8 cellular contexts compared by ENCODE assay signal in genomic region chr18:75161629-75162028, GRCh38. TPM values are rescaled to one million over a fixed set of nuclear protein-coding genes. Genes with fewer than 3 reads are reported as not detected.
DNase-seq lines count a peak whose midpoint lies in the region; ATAC-seq, FAIRE-seq and TF ChIP-seq lines count a peak whose summit lies in the region.

No MANE protein-coding gene starts in this region.

- H3K27me3 ChIP-seq in GM06990 (replicated peaks; ENCODE audit: control insufficient read depth, insufficient read depth, low read length) (no peaks in the 10 kb centered on the region), gastroesophageal sphincter (no peaks in the 10 kb centered on the region)
- no peaks in the 10 kb centered on the region for H3K27me3 ChIP-seq in naive thymus-derived CD4-positive, alpha-beta T cell (ENCODE audit: control insufficient read depth in 2 of 2, insufficient read depth in 2 of 2, low read length in 2 of 2)

- peak; percentile 31 for DNase-seq in GM06990 (ENCODE audit: extremely low read depth, insufficient read length)
- peak; percentile 42 for DNase-seq in RCC 7860 (ENCODE audit: low spot score)
- peak; percentile 5 for DNase-seq in cardiac fibroblast (ENCODE audit: low read depth in 2 of 2)
- DNase-seq in naive thymus-derived CD4-positive, alpha-beta T cell: peak in 7 of 9 donors; percentile 26 to 51 (median 37)

- 49% methylated on average over 5 of the region's 11 CpGs; no CpG with 5 or more reads in 1 of the 2 donors for WGBS in gastroesophageal sphincter (ENCODE audit: low coverage in 1 of 2), 2 donors

- H3K4me3 Mint-ChIP-seq in naive thymus-derived CD4-positive, alpha-beta T cell: peak overlapping the region; percentile 80 to 95 (median 91)

- ATAC-seq in HG03378 (IDR thresholded peaks at IDR 0.05; ENCODE audit: unreplicated experiment) (peak; percentile 61), gastroesophageal sphincter (no peak), GM21825 (IDR thresholded peaks at IDR 0.05; ENCODE audit: unreplicated experiment) (no peak), GM19455 (IDR thresholded peaks at IDR 0.05; ENCODE audit: unreplicated experiment) (no peak)
- peak; percentile 77 for ATAC-seq in naive thymus-derived CD4-positive, alpha-beta T cell

- TF ChIP-seq POLR2A in gastroesophageal sphincter (IDR thresholded peaks at IDR 0.05): no peak

- H3K4me1 ChIP-seq in naive thymus-derived CD4-positive, alpha-beta T cell (ENCODE audit: control insufficient read depth in 2 of 2, insufficient read depth in 2 of 2, low read length in 2 of 2): no peaks in the 10 kb centered on the region
- H3K4me1 ChIP-seq in gastroesophageal sphincter: peaks cover 0 to 12% (median 3%) of the 10 kb centered on the region in 3 donors

- peaks cover 0 to 4% (median 0%) of the 10 kb centered on the region in 5 donors for H3K27me3 Mint-ChIP-seq in naive thymus-derived CD4-positive, alpha-beta T cell

- H3K36me3 Mint-ChIP-seq in naive thymus-derived CD4-positive, alpha-beta T cell: peaks cover 0 to 4% (median 0%) of the 10 kb centered on the region in 5 donors

- peaks cover 0 to 6% (median 0%) of the 10 kb centered on the region in 3 experiments for H3K9me3 ChIP-seq in naive thymus-derived CD4-positive, alpha-beta T cell (ENCODE audit: control insufficient read depth in 2 of 3, low read length in 3 of 3)
- no peaks in the 10 kb centered on the region for H3K9me3 ChIP-seq in gastroesophageal sphincter

- TF ChIP-seq EP300 in gastroesophageal sphincter (IDR thresholded peaks at IDR 0.05): no peak

- peaks cover 7 to 28% (median 12%) of the 10 kb centered on the region in 7 donors for H3K4me1 Mint-ChIP-seq in naive thymus-derived CD4-positive, alpha-beta T cell

- CTCF ChIA-PET in naive thymus-derived CD4-positive, alpha-beta T cell (lab: Charles Lee): interaction anchor here (0.5 kb wide), 1 partner anchor 548 kb away, joined by 3 read pairs; no protein-coding TSS in a partner anchor

- H3K9me3 Mint-ChIP-seq in naive thymus-derived CD4-positive, alpha-beta T cell: peaks cover 0 to 13% (median 0%) of the 10 kb centered on the region in 11 donors

- H3K4me3 ChIP-seq in GM06990 (replicated peaks; ENCODE audit: low read depth, low read length) (peak overlapping the region; percentile 67), cardiac fibroblast (replicated peaks in 1 of 2; ENCODE audit: low read depth in 2 of 2, low read length in 2 of 2) (peak overlapping the region in 1 of 2 donors; percentile 36), gastroesophageal sphincter (peak overlapping the region in 1 of 2 donors; percentile 43)
- H3K4me3 ChIP-seq in naive thymus-derived CD4-positive, alpha-beta T cell (ENCODE audit: low read length): peak overlapping the region; percentile 77

- FAIRE-seq in RCC 7860 (lab: Jason Lieb, UNC): no peak

- TF ChIP-seq CTCF in GM06990 (IDR thresholded peaks at IDR 0.05; ENCODE audit: insufficient read depth, low read length, poor library complexity, severe bottlenecking): peak; percentile 37
- no peak for TF ChIP-seq CTCF in cardiac fibroblast (IDR thresholded peaks at IDR 0.05; ENCODE audit: low read depth, low read length)
- TF ChIP-seq CTCF in gastroesophageal sphincter (IDR thresholded peaks at IDR 0.05): no peak

- POLR2A ChIA-PET in naive thymus-derived CD4-positive, alpha-beta T cell (lab: Charles Lee): interaction anchor here (0.6 to 0.7 kb wide), 2 partner anchors 93 to 114 kb away, joined by 3 read pairs; no protein-coding TSS in a partner anchor

- intact Hi-C loops in naive thymus-derived CD4-positive, alpha-beta T cell (cut with micrococcal nuclease): loop anchor here in 1 of 2 donors (1.0 to 2.0 kb wide), 4 partner anchors 47 to 318 kb away; partner anchors contain the start of gene PTGR3

- H3K27ac Mint-ChIP-seq in naive thymus-derived CD4-positive, alpha-beta T cell: peak overlapping the region in 8 of 9 donors; percentile 79 to 93 (median 88)

- H3K27ac ChIP-seq in naive thymus-derived CD4-positive, alpha-beta T cell (ENCODE audit: low read depth, low read length): peak overlapping the region; percentile 69
- H3K27ac ChIP-seq in gastroesophageal sphincter: peak overlapping the region in 1 of 4 donors; percentile 31

- no peaks in the 10 kb centered on the region for H3K36me3 ChIP-seq in GM06990 (ENCODE audit: control insufficient read depth, insufficient read depth, low read length)
- no peaks in the 10 kb centered on the region for H3K36me3 ChIP-seq in naive thymus-derived CD4-positive, alpha-beta T cell (ENCODE audit: control insufficient read depth in 2 of 3, insufficient read depth in 3 of 3, low read length in 3 of 3)
- H3K36me3 ChIP-seq in gastroesophageal sphincter: no peaks in the 10 kb centered on the region

RNA-seq across cellular contexts. Expression of gene PTGR3, which starts 47.3 kb away (rescaled TPM):
- 10 to 100 TPM; 25.1 to 59.1 (median 31.7) TPM for total RNA-seq in naive thymus-derived CD4-positive, alpha-beta T cell
- 10 to 100 TPM; 17.0 to 25.5 TPM for polyA plus RNA-seq in naive thymus-derived CD4-positive, alpha-beta T cell
- 10 to 100 TPM; 24.9 to 46.8 (median 29.6) TPM for total RNA-seq in gastroesophageal sphincter

RNA-seq across cellular contexts. Expression of gene TSHZ1, which starts 49.0 kb away (rescaled TPM):
- 10 to 100 TPM; 17.9 to 33.5 (median 25.7) TPM for total RNA-seq in naive thymus-derived CD4-positive, alpha-beta T cell
- 1 to 10 TPM; 4.5 to 6.6 TPM for polyA plus RNA-seq in naive thymus-derived CD4-positive, alpha-beta T cell
- 10 to 100 TPM; 22.3 to 41.7 (median 33.8) TPM for total RNA-seq in gastroesophageal sphincter

Comparison
In these comparisons a context has a peak if more than half of its experiments do, and no peak if none do; other contexts are left out.
1. ATAC-seq: peak in HG03378 (single experiment) and naive thymus-derived CD4-positive, alpha-beta T cell (single experiment); none in gastroesophageal sphincter (single experiment), GM21825 (single experiment) and GM19455 (single experiment).
2. Peak in every context shown above with its lines, with median percentiles within 50 percentile points of each other: DNase-seq.